ENCODE assay signal across 25 cellular contexts in the genomic region with DNA sequence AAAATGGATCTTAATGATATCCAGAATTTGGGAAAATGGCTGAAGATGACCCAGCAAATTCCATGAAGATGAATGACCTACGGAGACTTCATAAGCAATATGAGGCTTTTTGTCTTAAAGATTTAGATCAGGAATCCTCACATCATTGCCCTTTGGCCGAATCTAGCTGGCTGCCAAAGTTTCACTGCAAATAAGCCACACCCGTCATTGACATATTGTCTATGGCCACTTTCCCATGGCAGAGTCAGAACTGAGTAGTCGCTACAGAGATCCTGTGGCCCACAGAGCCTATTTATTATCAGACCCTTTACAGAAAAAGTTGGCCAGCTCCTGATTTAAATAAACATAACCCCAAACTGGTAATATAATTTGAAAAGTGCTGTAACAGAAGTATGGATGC.
"Had no signal": no experiment of that assay in that cellular context is flagged by ENCODE, and none has a peak within 500 bp of the region (broad histone marks: within the 10 kb centered on the region; RNA-seq: fewer than 3 reads in every experiment).

No MANE protein-coding gene starts in this region.

- DNase-seq: cortex of kidney; effector memory CD8-positive, alpha-beta T cell; erythroblast; esophagus squamous epithelium; hippocampal formation; left cardiac atrium; left ventricle myocardium superior; lower lobe of right lung; naive thymus-derived CD8-positive, alpha-beta T cell; nephron progenitor cell; nucleus accumbens; sigmoid colon; spleen; stimulated activated CD4-positive, alpha-beta T cell treated with anti-CD3 and anti-CD28 coated beads, Interleukin-4, amount 100 ng/mL, for 4 hours; stimulated activated naive CD8-positive, alpha-beta T cell treated with anti-CD3 and anti-CD28 coated beads, Interleukin-15, Interleukin-2, amounts not matched to agents 100 U/mL and 50 U/mL, for 24 hours; trophoblast cell had no signal

- H3K27ac ChIP-seq: esophagus squamous epithelium, gastroesophageal sphincter, heart left ventricle, lower lobe of right lung, prostate gland, right atrium auricular region, sigmoid colon, spleen, suprapubic skin, vagina had no signal

- FAIRE-seq: endometrium, islet of Langerhans had no signal

- H3K4me3 ChIP-seq: esophagus squamous epithelium, gastroesophageal sphincter, heart left ventricle, lower lobe of right lung, prostate gland, right atrium auricular region, sigmoid colon, spleen, suprapubic skin, vagina had no signal

- H3K27me3 ChIP-seq: esophagus squamous epithelium, gastroesophageal sphincter, heart left ventricle, right atrium auricular region, sigmoid colon, spleen, suprapubic skin, vagina had no signal

- H3K36me3 ChIP-seq: esophagus squamous epithelium, gastroesophageal sphincter, heart left ventricle, lower lobe of right lung, prostate gland, right atrium auricular region, sigmoid colon, spleen, suprapubic skin, vagina had no signal

- H3K4me1 ChIP-seq: gastroesophageal sphincter, lower lobe of right lung, prostate gland, right atrium auricular region, sigmoid colon, spleen, suprapubic skin, vagina had no signal

- H3K9me3 ChIP-seq: esophagus squamous epithelium, gastroesophageal sphincter, heart left ventricle, lower lobe of right lung, prostate gland, right atrium auricular region, sigmoid colon, spleen, suprapubic skin, vagina had no signal

- ATAC-seq: effector memory CD8-positive, alpha-beta T cell; gastroesophageal sphincter; heart left ventricle; left cardiac atrium; left ventricle myocardium superior; lower lobe of right lung; naive thymus-derived CD8-positive, alpha-beta T cell; stimulated activated memory B cell treated with anti-CD40 and anti-IgM and Interleukin-4, amounts not matched to agents 10 μg/mL and 1 μg/mL and 100 μg/mL, for 72 hours; stimulated activated naive CD8-positive, alpha-beta T cell treated with anti-CD3 and anti-CD28 coated beads, Interleukin-15, Interleukin-2, amounts not matched to agents 100 U/mL and 50 U/mL, for 24 hours had no signal
